In the genomic region with DNA sequence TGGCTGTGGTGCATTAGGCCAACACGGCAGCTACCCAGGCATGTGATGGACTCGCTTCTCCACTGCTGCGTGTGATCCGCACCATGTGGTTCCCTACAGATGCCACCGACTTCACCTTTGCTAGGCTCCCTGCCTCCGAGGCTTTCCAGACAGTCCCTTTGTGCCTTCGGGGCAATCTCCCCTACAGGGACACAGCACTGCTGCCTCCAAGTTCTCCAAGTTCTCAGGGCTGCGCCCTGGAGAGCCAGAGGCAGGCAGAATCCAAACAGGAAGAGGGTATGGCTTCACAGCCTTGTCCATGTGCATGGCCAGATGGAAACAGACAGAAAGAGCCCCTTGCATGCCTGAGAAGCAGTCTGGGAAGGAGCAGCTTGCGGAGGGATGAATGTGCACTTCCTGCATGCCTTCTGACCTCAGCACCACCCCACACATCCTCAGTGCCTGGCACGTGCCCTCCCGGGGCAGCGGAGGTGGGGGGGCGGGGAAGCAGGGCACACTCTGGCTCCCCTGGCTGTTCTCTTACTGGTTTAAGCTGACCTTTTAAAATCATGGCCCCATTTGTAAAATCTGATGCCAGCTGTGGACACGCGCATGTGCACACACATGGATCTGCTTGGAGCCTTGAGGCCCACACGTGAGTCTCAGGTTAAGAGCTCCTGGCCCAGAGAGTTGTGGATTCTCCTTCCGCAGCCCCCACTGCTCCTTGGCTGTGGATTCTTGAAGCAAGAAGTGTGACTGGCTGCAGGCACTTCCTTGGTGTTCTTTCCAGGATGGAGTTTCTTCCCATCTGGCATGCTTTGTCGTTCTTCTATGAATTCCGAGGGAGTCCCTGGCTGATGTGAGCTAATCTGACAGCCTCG, we compare ENCODE assay signal across 11 cellular contexts. TPM values are rescaled to one million over a fixed set of nuclear protein-coding genes. Genes with fewer than 3 reads are reported as not detected.
A peak's percentile ranks its signal among the peaks of the same experiment; 100 is the strongest.
DNase-seq lines count a peak whose midpoint lies in the region; ATAC-seq and TF ChIP-seq lines count a peak whose summit lies in the region.
"Had no signal": no experiment of that assay in that cellular context is flagged by ENCODE, and none has a peak within 500 bp of the region (broad histone marks: within the 10 kb centered on the region; RNA-seq: fewer than 3 reads in every experiment).

No MANE protein-coding gene starts in this region.

- peaks cover 0 to 4% (median 0%) of the 10 kb centered on the region in 11 donors for H3K9me3 Mint-ChIP-seq in naive thymus-derived CD4-positive, alpha-beta T cell

- dilution Hi-C loops in mammary epithelial cell (cut with HindIII; ENCODE audit: low sequenced_read_pairs) = no loop called here

- peaks cover 39% of the 10 kb centered on the region for H3K4me1 ChIP-seq in mammary epithelial cell (ENCODE audit: insufficient read depth, low read length)
- H3K4me1 ChIP-seq in naive thymus-derived CD4-positive, alpha-beta T cell (ENCODE audit: control insufficient read depth in 2 of 2, insufficient read depth in 2 of 2, low read length in 2 of 2) = peaks cover 18 to 26% of the 10 kb centered on the region in 2 donors

- no peaks in the 10 kb centered on the region for H3K9me3 ChIP-seq in mammary epithelial cell (replicated peaks; ENCODE audit: insufficient read depth, low read length)
- no peaks in the 10 kb centered on the region for H3K9me3 ChIP-seq in naive thymus-derived CD4-positive, alpha-beta T cell (ENCODE audit: control insufficient read depth in 2 of 3, low read length in 3 of 3)

- H3K4me3 Mint-ChIP-seq in naive thymus-derived CD4-positive, alpha-beta T cell = peak overlapping the region in 4 of 10 donors; percentile 31 to 61 (median 42)

- 78% methylated on average over 10 of the region's 20 CpGs for WGBS in mammary epithelial cell (ENCODE audit: low coverage, missing lambda C conversion rate)

- CTCF ChIA-PET in BJ (lab: Yijun Ruan, JAX) = interaction anchor here (0.8 to 2.6 kb wide), 6 partner anchors 18 to 53 kb away, joined by 3 to 16 read pairs (median 3); no protein-coding TSS in a partner anchor
- CTCF ChIA-PET in mammary epithelial cell (lab: Charles Lee; ENCODE audit: low non-redundant PET) = no interaction called here
- CTCF ChIA-PET in naive thymus-derived CD4-positive, alpha-beta T cell (lab: Charles Lee) = interaction anchor here (0.8 to 1.6 kb wide), 2 partner anchors 10 to 30 kb away, joined by 3 to 4 read pairs; no protein-coding TSS in a partner anchor

- no peak overlapping the region for H3K27ac ChIP-seq in mammary epithelial cell (ENCODE audit: insufficient read depth, low read depth, low read length)
- no peak overlapping the region for H3K27ac ChIP-seq in naive thymus-derived CD4-positive, alpha-beta T cell (ENCODE audit: low read depth, low read length)
- H3K27ac ChIP-seq: VCaP had no signal

- no TSS peak for BruUV-seq in mammary epithelial cell (replicated peaks; lab: Mats Ljungman, UMichigan)

- H3K79me2 ChIP-seq in mammary epithelial cell (ENCODE audit: insufficient read depth, low read length) = no peaks in the 10 kb centered on the region

- no peaks in the 10 kb centered on the region for H3K27me3 Mint-ChIP-seq in naive thymus-derived CD4-positive, alpha-beta T cell
- H3K27me3 Mint-ChIP-seq: naive B cell had no signal

- H3K27me3 ChIP-seq in BJ (ENCODE audit: control insufficient read depth, insufficient read depth, low read length) (no peaks in the 10 kb centered on the region), mammary epithelial cell (ENCODE audit: insufficient read depth, low read length) (no peaks in the 10 kb centered on the region)
- H3K27me3 ChIP-seq in naive thymus-derived CD4-positive, alpha-beta T cell (ENCODE audit: control insufficient read depth in 2 of 2, insufficient read depth in 2 of 2, low read length in 2 of 2) = no peaks in the 10 kb centered on the region

- H2AFZ ChIP-seq in mammary epithelial cell (ENCODE audit: low read depth, low read length) = peak overlapping the region; percentile 23

- no peak for ATAC-seq in naive thymus-derived CD4-positive, alpha-beta T cell
- ATAC-seq in HG03108 (IDR thresholded peaks at IDR 0.05; ENCODE audit: unreplicated experiment) (no peak), GM21515 (IDR thresholded peaks at IDR 0.05; ENCODE audit: unreplicated experiment) (no peak)

- H3K4me2 ChIP-seq in mammary epithelial cell (ENCODE audit: insufficient read depth, low read depth, low read length) = peak overlapping the region; percentile 11

- in situ Hi-C loops in mammary epithelial cell (cut with MboI; ENCODE audit: low sequenced_read_pairs in 2 of 2) = no loop called here

- POLR2A ChIA-PET in BJ (lab: Charles Lee) = no interaction called here
- POLR2A ChIA-PET in naive thymus-derived CD4-positive, alpha-beta T cell (lab: Charles Lee) = interaction anchor here (1.2 to 6.9 kb wide), 2 partner anchors 9 to 24 kb away, joined by 5 to 59 read pairs; no protein-coding TSS in a partner anchor

- peaks cover 3% of the 10 kb centered on the region for H3K36me3 ChIP-seq in BJ (ENCODE audit: control insufficient read depth, insufficient read depth, low read length)
- no peaks in the 10 kb centered on the region for H3K36me3 ChIP-seq in mammary epithelial cell (ENCODE audit: insufficient read depth, low read length)
- peaks cover 0 to 48% (median 0%) of the 10 kb centered on the region in 3 experiments for H3K36me3 ChIP-seq in naive thymus-derived CD4-positive, alpha-beta T cell (ENCODE audit: control insufficient read depth in 2 of 3, insufficient read depth in 3 of 3, low read length in 3 of 3)

- H3K27ac Mint-ChIP-seq in naive thymus-derived CD4-positive, alpha-beta T cell = peak overlapping the region; percentile 49 to 100 (median 98)

- no peaks in the 10 kb centered on the region for H4K20me1 ChIP-seq in mammary epithelial cell (ENCODE audit: insufficient read depth, low read length)

- H3K4me3 ChIP-seq in BJ (ENCODE audit: low read depth, low read length) = no peak overlapping the region
- no peak overlapping the region for H3K4me3 ChIP-seq in mammary epithelial cell (replicated peaks in 1 of 3; ENCODE audit: insufficient read depth in 1 of 3, low read depth in 2 of 3, low read length in 3 of 3)
- H3K4me3 ChIP-seq in naive thymus-derived CD4-positive, alpha-beta T cell (ENCODE audit: low read length) = no peak overlapping the region

- H3K4me1 Mint-ChIP-seq in naive thymus-derived CD4-positive, alpha-beta T cell = peaks cover 23 to 68% (median 38%) of the 10 kb centered on the region in 7 donors

- no peak overlapping the region for H3K9ac ChIP-seq in mammary epithelial cell (ENCODE audit: insufficient read depth, low read length)

- DNase-seq in BJ (ENCODE audit: low read depth) (peak; percentile 68), HT-29 (ENCODE audit: low spot score) (peak; percentile 53), mammary epithelial cell (no peak), NCI-H2029 (lab: John Stamatoyannopoulos, UW) (no peak), SKM-1 treated with dmso at 0.1 percent for 144 hours (lab: John Stamatoyannopoulos, UW; ENCODE audit: unreplicated experiment) (no peak)
- DNase-seq in naive thymus-derived CD4-positive, alpha-beta T cell = peak in 4 of 9 donors; percentile 20 to 39 (median 26)
- DNase-seq: effector CD8-positive, alpha-beta T cell; naive B cell had no signal

- intact Hi-C loops in mammary epithelial cell (cut with micrococcal nuclease) = no loop called here
- intact Hi-C loops in naive thymus-derived CD4-positive, alpha-beta T cell (cut with micrococcal nuclease) = no loop called here

- TF ChIP-seq CTCF in BJ (IDR thresholded peaks at IDR 0.05; ENCODE audit: insufficient read depth, low read depth, low read length) (no peak), mammary epithelial cell (conservative IDR thresholded peaks at IDR 0.05 in 1 of 2, IDR thresholded peaks at IDR 0.05 in 1 of 2; ENCODE audit: extremely low read depth in 1 of 2, insufficient read depth in 1 of 2, low read depth in 1 of 2, low read length in 2 of 2) (no peak)

- H3K36me3 Mint-ChIP-seq in naive thymus-derived CD4-positive, alpha-beta T cell = peaks cover 11 to 39% (median 27%) of the 10 kb centered on the region in 5 donors

RNA-seq across cellular contexts. Expression of a gene that starts 55.3 kb away (rescaled TPM):
- polyA plus RNA-seq in BJ (2011; rRNA removed) (86.4 and 170 TPM in 2 replicates), mammary epithelial cell (46.7 TPM)
- polyA minus RNA-seq in BJ (2011; rRNA and poly(A)+ RNA removed) = 95.7 and 103 TPM in 2 replicates
- total RNA-seq in HT-29 (2014; rRNA removed; shearing (Covaris generic)) = 23.0 and 38.1 TPM in 2 replicates
- 10 to 100 TPM; 25.8 to 42.9 TPM for total RNA-seq in mammary epithelial cell
- polyA minus RNA-seq in mammary epithelial cell = 28.8 TPM
- total RNA-seq in naive thymus-derived CD4-positive, alpha-beta T cell = 10 to 100 TPM in 3 of 5 experiments, 1 to 10 TPM in 2; 1.4 to 16.7 (median 11.5) TPM
- polyA plus RNA-seq in naive thymus-derived CD4-positive, alpha-beta T cell = not detected

RNA-seq across cellular contexts. Expression of a gene that starts 59.8 kb away (rescaled TPM):
- polyA plus RNA-seq in BJ (2011; rRNA removed) (30.4 and 50.7 TPM in 2 replicates), mammary epithelial cell (42.2 TPM)
- 34.1 and 47.5 TPM in 2 replicates for polyA minus RNA-seq in BJ (2011; rRNA and poly(A)+ RNA removed)
- total RNA-seq in HT-29 (2014; rRNA removed; shearing (Covaris generic)) = 92.3 and 109 TPM in 2 replicates
- total RNA-seq in mammary epithelial cell = 10 to 100 TPM; 29.5 to 39.5 TPM
- polyA minus RNA-seq in mammary epithelial cell = 84.3 TPM
- total RNA-seq in naive thymus-derived CD4-positive, alpha-beta T cell = 10 to 100 TPM; 36.7 to 47.1 (median 45.9) TPM
- 10 to 100 TPM; 29.2 to 61.2 TPM for polyA plus RNA-seq in naive thymus-derived CD4-positive, alpha-beta T cell

Comparison
In these comparisons a context has a peak if more than half of its experiments do, and no peak if none do; other contexts are left out.
1. DNase-seq: peak in BJ (single experiment) and HT-29 (single experiment); none in mammary epithelial cell (single experiment), NCI-H2029 (single experiment) and SKM-1 treated with dmso at 0.1 percent for 144 hours (single experiment).